ENCODE assay signal across 15 cellular contexts in the genomic region with DNA sequence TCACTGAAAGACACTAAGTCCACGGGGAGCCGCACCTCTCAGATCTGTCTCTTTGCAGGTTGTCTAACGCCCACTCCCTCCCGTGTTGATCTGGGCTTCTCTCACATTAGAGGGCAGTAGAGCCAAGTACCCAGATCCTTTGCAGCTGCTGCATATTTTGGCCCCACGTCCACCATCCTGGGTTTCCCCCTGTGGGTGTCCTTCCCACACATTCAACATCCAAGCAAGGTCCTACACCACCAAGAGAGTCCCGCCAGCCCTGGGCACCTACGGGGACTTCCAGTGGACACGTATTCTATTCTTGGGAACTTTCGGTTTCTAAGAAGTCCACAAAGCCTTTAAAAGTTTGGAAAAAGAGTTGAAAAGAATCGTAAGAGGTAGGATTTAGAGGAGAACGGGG.
DNase-seq lines count a peak whose midpoint lies in the region; ATAC-seq and TF ChIP-seq lines count a peak whose summit lies in the region.
"Had no signal": no experiment of that assay in that cellular context is flagged by ENCODE, and none has a peak within 500 bp of the region (broad histone marks: within the 10 kb centered on the region; RNA-seq: fewer than 3 reads in every experiment).

No MANE protein-coding gene starts in this region.

- BruUV-seq in HCT116 (replicated peaks; lab: Mats Ljungman, UMichigan), result no TSS peak

- H3K4me3 ChIP-seq in HCT116 (replicated peaks in 1 of 2; ENCODE audit: low read depth in 1 of 2, low read length in 2 of 2), result no peak overlapping the region
- H3K4me3 ChIP-seq: vagina had no signal

- POLR2A ChIA-PET in HCT116 (lab: Charles Lee), result no interaction called here

- peaks cover 22% of the 10 kb centered on the region for H3K27me3 Mint-ChIP-seq in activated T-cell treated with anti-CD3 and anti-CD28 coated beads, Interleukin-2, amount 50 U/mL, for 4 hours (ENCODE audit: low read depth)
- H3K27me3 Mint-ChIP-seq: activated naive CD4-positive, alpha-beta T cell treated with anti-CD3 and anti-CD28 coated beads, Interleukin-2, amount 50 U/mL, for 24 hours had no signal

- no peak for DNase-seq in activated T-cell treated with anti-CD3 and anti-CD28 coated beads, Interleukin-2, amount 50 U/mL, for 4 hours
- no peak for DNase-seq in activated T-cell treated with anti-CD3 and anti-CD28 coated beads, Interleukin-2, amount 50 U/mL, for 1 hour
- DNase-seq in HCT116 (ENCODE audit: low read depth, low spot score), result no peak
- DNase-seq in stimulated activated CD8-positive, alpha-beta memory T cell treated with anti-CD3 and anti-CD28 coated beads, Interleukin-4, amount 100 ng/mL, for 48 hours, result peak; percentile 31
- DNase-seq in activated effector memory CD4-positive, alpha-beta T cell treated with Interleukin-2 at 50 U/mL for 16 hours, result no peak
- DNase-seq: AML-193, erythroblast, NCI-H2081 had no signal

- H3K4me3 Mint-ChIP-seq in activated T-cell treated with anti-CD3 and anti-CD28 coated beads, Interleukin-2, amount 50 U/mL, for 4 hours, result peak overlapping the region; percentile 52
- H3K4me3 Mint-ChIP-seq: activated naive CD4-positive, alpha-beta T cell treated with anti-CD3 and anti-CD28 coated beads, Interleukin-2, amount 50 U/mL, for 24 hours had no signal

- H3K4me2 ChIP-seq in HCT116 (ENCODE audit: low read length), result no peak overlapping the region

- RAD21 ChIA-PET in HCT116 (lab: Charles Lee; ENCODE audit: low non-redundant PET in 1 of 2, low total read pairs in 2 of 2, uncharacterized antibody in 2 of 2, unreplicated experiment in 2 of 2), result no interaction called here

- H3K79me2 ChIP-seq in HCT116 (ENCODE audit: insufficient read depth, low read length), result no peaks in the 10 kb centered on the region

- peak overlapping the region; percentile 25 for H2AFZ ChIP-seq in HCT116 (ENCODE audit: low read depth, low read length, poor library complexity, severe bottlenecking)

- no peaks in the 10 kb centered on the region for H3K27me3 ChIP-seq in HCT116 (ENCODE audit: insufficient read depth, low read length)
- H3K27me3 ChIP-seq: vagina had no signal

- H3K9ac ChIP-seq in HCT116 (ENCODE audit: low read length), result no peak overlapping the region

- TF ChIP-seq CTCF in HCT116 (IDR thresholded peaks at IDR 0.05 in 2 of 3, conservative IDR thresholded peaks at IDR 0.05 in 1 of 3; ENCODE audit: borderline replicate concordance in 1 of 3, insufficient read depth in 1 of 3, low read depth in 2 of 3, low read length in 2 of 3), result 0 out of 6 replicates have a peak, but pooled peaks of 1 of the 3 experiments have one; percentile 3

- no peaks in the 10 kb centered on the region for H4K20me1 ChIP-seq in HCT116 (ENCODE audit: insufficient read depth)

- H3K9me2 ChIP-seq in HCT116 (ENCODE audit: insufficient read depth), result no peaks in the 10 kb centered on the region

- H3K36me3 Mint-ChIP-seq in activated T-cell treated with anti-CD3 and anti-CD28 coated beads, Interleukin-2, amount 50 U/mL, for 4 hours (ENCODE audit: insufficient read depth), result no peaks in the 10 kb centered on the region
- H3K36me3 Mint-ChIP-seq: activated naive CD4-positive, alpha-beta T cell treated with anti-CD3 and anti-CD28 coated beads, Interleukin-2, amount 50 U/mL, for 24 hours had no signal

- H3K4me1 Mint-ChIP-seq in activated T-cell treated with anti-CD3 and anti-CD28 coated beads, Interleukin-2, amount 50 U/mL, for 4 hours (ENCODE audit: low read depth), result peaks cover 25% of the 10 kb centered on the region

- TF ChIP-seq RAD21 in HCT116 (IDR thresholded peaks at IDR 0.05; ENCODE audit: low read depth), result 0 out of 2 replicates have a peak, but pooled peaks have one; percentile 19

- H3K27ac ChIP-seq in HCT116 (ENCODE audit: low read depth, low read length) (no peak overlapping the region), angular gyrus (ENCODE audit: low read depth, low read length) (peak overlapping the region; percentile 29)
- H3K27ac ChIP-seq: vagina had no signal

- H3K36me3 ChIP-seq in HCT116 (ENCODE audit: control insufficient read depth in 1 of 2, insufficient read depth in 2 of 2, low read length in 2 of 2), result no peaks in the 10 kb centered on the region
- H3K36me3 ChIP-seq: vagina had no signal

- intact Hi-C loops in HCT116 (cut with micrococcal nuclease), result no loop called here

- ATAC-seq in activated T-cell treated with anti-CD3 and anti-CD28 coated beads, Interleukin-2, amount 50 U/mL, for 4 hours, result peak; percentile 19
- ATAC-seq in HCT116, result no peak
- ATAC-seq in GM21825 (IDR thresholded peaks at IDR 0.05; ENCODE audit: unreplicated experiment), result no peak
- no peak for ATAC-seq in GM19035 (IDR thresholded peaks at IDR 0.05; ENCODE audit: unreplicated experiment)
- ATAC-seq: activated CD4-positive, CD25-positive, alpha-beta regulatory T cell treated with anti-CD3 and anti-CD28 coated beads, Interleukin-2, amount 50 U/mL, for 24 hours; left lobe of liver had no signal

- no peaks in the 10 kb centered on the region for H3K9me3 Mint-ChIP-seq in activated T-cell treated with anti-CD3 and anti-CD28 coated beads, Interleukin-2, amount 50 U/mL, for 4 hours
- H3K9me3 Mint-ChIP-seq: activated naive CD4-positive, alpha-beta T cell treated with anti-CD3 and anti-CD28 coated beads, Interleukin-2, amount 50 U/mL, for 24 hours had no signal

- no peaks in the 10 kb centered on the region for H3K9me3 ChIP-seq in HCT116 (ENCODE audit: control insufficient read depth in 1 of 2, insufficient read depth in 1 of 2, low read depth in 1 of 2, low read length in 2 of 2)
- H3K9me3 ChIP-seq: vagina had no signal

- TF ChIP-seq POLR2A in HCT116 (IDR thresholded peaks at IDR 0.05; ENCODE audit: borderline replicate concordance, extremely low read depth, insufficient read depth, insufficient read length), result no peak

- CTCF ChIA-PET in HCT116 (lab: Charles Lee), result interaction anchor here (1.0 kb wide), 1 partner anchor 184 kb away, joined by 4 read pairs; the partner anchor contains the start of gene CYP1B1

- no peaks in the 10 kb centered on the region for H3K4me1 ChIP-seq in HCT116 (ENCODE audit: control insufficient read depth in 1 of 2, insufficient read depth in 2 of 2, low read length in 2 of 2)
- H3K4me1 ChIP-seq: vagina had no signal

TF ChIP-seq in HCT116, 20 proteins besides CTCF, POLR2A, EP300 and RAD21:
- TF ChIP-seq SIN3A (IDR thresholded peaks at IDR 0.05; ENCODE audit: low read depth) (no peak), EGR1 (IDR thresholded peaks at IDR 0.05; ENCODE audit: low read depth) (0 out of 2 replicates have a peak, but pooled peaks have one; percentile 15)

Comparison
In these comparisons a context has a peak if more than half of its experiments do, and no peak if none do; other contexts are left out.
1. ATAC-seq: peak in activated T-cell treated with anti-CD3 and anti-CD28 coated beads, Interleukin-2, amount 50 U/mL, for 4 hours (2 of 2); none in HCT116 (single experiment), GM21825 (single experiment) and GM19035 (single experiment).